Comparison of ENCODE assay signal across 1 cellular context in genomic region chr10:102040305-102040704, GRCh38.
A peak's percentile ranks its signal among the peaks of the same experiment; 100 is the strongest.
TF ChIP-seq lines count a peak whose summit lies in the region.

No MANE protein-coding gene starts in this region.

TF ChIP-seq in HEK293, 187 proteins besides CTCF, POLR2A, EP300 and RAD21:
- TF ChIP-seq ZNF518A (tag by site-specific recombination; conservative IDR thresholded peaks at IDR 0.05; ENCODE audit: low read depth): no peak
- TF ChIP-seq KLF7 (tag by site-specific recombination; IDR thresholded peaks at IDR 0.05; ENCODE audit: borderline replicate concordance): no peak
- TF ChIP-seq REST (tag by site-specific recombination; IDR thresholded peaks at IDR 0.05): peak; percentile 97
- TF ChIP-seq ZNF37A (tag by site-specific recombination; IDR thresholded peaks at IDR 0.05): no peak
